ENCODE assay signal across 13 cellular contexts in genomic region chr19:55536951-55537740, GRCh38. TPM values are rescaled to one million over a fixed set of nuclear protein-coding genes. Genes with fewer than 3 reads are reported as not detected.
DNase-seq lines count a peak whose midpoint lies in the region; ATAC-seq, FAIRE-seq and TF ChIP-seq lines count a peak whose summit lies in the region.
"Had no signal": no experiment of that assay in that cellular context is flagged by ENCODE, and none has a peak within 500 bp of the region (broad histone marks: within the 10 kb centered on the region; RNA-seq: fewer than 3 reads in every experiment).

Gene SBK2, minus strand, starts transcription at chr19:55537133. Its CDS starts 839 bp downstream, at chr19:55536294.

- POLR2A ChIA-PET in BJ (lab: Charles Lee) (no interaction called here), HepG2 (lab: Yijun Ruan, JAX) (no interaction called here)
- POLR2A ChIA-PET in CD8-positive, alpha-beta memory T cell (lab: Charles Lee), result no interaction called here

- TF ChIP-seq EP300 in HepG2 (IDR thresholded peaks at IDR 0.05; ENCODE audit: low read depth in 2 of 2, low read length in 2 of 2) (no peak), HepG2 (CRISPR knock-in tag; IDR thresholded peaks at IDR 0.05; ENCODE audit: borderline replicate concordance) (no peak)

- H3K27ac Mint-ChIP-seq in CD8-positive, alpha-beta memory T cell, result no peak within 1 kb of the TSS
- H3K27ac Mint-ChIP-seq: activated T-helper 2 cell treated with anti-CD3 and anti-CD28 coated beads, Interferon-gamma antibody, Interleukin-2, Interleukin-4, amounts not matched to agents 10 μg/mL and 5 μg/mL and 100 μg/mL, durations not matched to agents 14 hours and 24 hours and 36 hours had no signal

- no peaks in the 10 kb centered on the region for H3K9me3 Mint-ChIP-seq in CD8-positive, alpha-beta memory T cell
- H3K9me3 Mint-ChIP-seq: activated T-helper 2 cell treated with anti-CD3 and anti-CD28 coated beads, Interferon-gamma antibody, Interleukin-2, Interleukin-4, amounts not matched to agents 10 μg/mL and 5 μg/mL and 100 μg/mL, durations not matched to agents 14 hours and 24 hours and 36 hours had no signal

- no peaks in the 10 kb centered on the region for H4K20me1 ChIP-seq in HepG2 (ENCODE audit: insufficient read depth, low read length)

- no peak within 1 kb of the TSS for H2AFZ ChIP-seq in HepG2 (ENCODE audit: low read length)

- H3K9me3 ChIP-seq in HUES64 (ENCODE audit: insufficient read depth, low read depth, low read length) (no peaks in the 10 kb centered on the region), HepG2 (ENCODE audit: low read length) (no peaks in the 10 kb centered on the region)
- no peaks in the 10 kb centered on the region for H3K9me3 ChIP-seq in CD8-positive, alpha-beta memory T cell (ENCODE audit: low read length)
- H3K9me3 ChIP-seq: neutrophil had no signal

- peaks cover 0 to 6% of the 10 kb centered on the region in 2 donors for H3K27me3 Mint-ChIP-seq in CD8-positive, alpha-beta memory T cell

- H3K36me3 ChIP-seq in BJ (ENCODE audit: control insufficient read depth, insufficient read depth, low read length), result no peaks in the 10 kb centered on the region
- no peaks in the 10 kb centered on the region for H3K36me3 ChIP-seq in HUES64 (ENCODE audit: insufficient read depth, low read length)
- no peaks in the 10 kb centered on the region for H3K36me3 ChIP-seq in HepG2 (replicated peaks in 1 of 2; ENCODE audit: control insufficient read depth in 1 of 2, insufficient read depth in 2 of 2, low read length in 2 of 2)
- no peaks in the 10 kb centered on the region for H3K36me3 ChIP-seq in CD8-positive, alpha-beta memory T cell (ENCODE audit: insufficient read depth, low read length)
- H3K36me3 ChIP-seq: neutrophil had no signal

- H3K27me3 ChIP-seq in BJ (ENCODE audit: control insufficient read depth, insufficient read depth, low read length), result no peaks in the 10 kb centered on the region
- H3K27me3 ChIP-seq in HUES64 (ENCODE audit: insufficient read depth, low read length), result no peaks in the 10 kb centered on the region
- no peaks in the 10 kb centered on the region; a peak in 1 of 5 replicates for H3K27me3 ChIP-seq in HepG2 (ENCODE audit: control insufficient read depth in 1 of 2, insufficient read depth in 2 of 2, low read length in 2 of 2)
- H3K27me3 ChIP-seq in CD8-positive, alpha-beta memory T cell (ENCODE audit: insufficient read depth, low read length, poor library complexity, severe bottlenecking), result no peaks in the 10 kb centered on the region
- H3K27me3 ChIP-seq: neutrophil had no signal

- no peak for FAIRE-seq in HepG2 (lab: Jason Lieb, UNC)

- no peak for TF ChIP-seq POLR2A in HepG2 (IDR thresholded peaks at IDR 0.05; ENCODE audit: insufficient read depth in 1 of 2, low read depth in 2 of 2, low read length in 2 of 2)

- peak within 1 kb of the TSS; percentile 58 for H3K4me2 ChIP-seq in HepG2 (ENCODE audit: low read depth, low read length)

- in situ Hi-C loops in HepG2 (cut with HindIII; ENCODE audit: extremely low pct_ligation_motif_present, low pct_unique_long_range_greater_than_20kb), result no loop called here

- H3K4me1 ChIP-seq in HUES64 (ENCODE audit: insufficient read depth, low read length), result peaks cover 6% of the 10 kb centered on the region; the same call in 1 of the 2 replicates
- H3K4me1 ChIP-seq in HepG2 (ENCODE audit: insufficient read depth, low read length), result peaks cover 32% of the 10 kb centered on the region
- H3K4me1 ChIP-seq in CD8-positive, alpha-beta memory T cell (ENCODE audit: insufficient read depth, low read length), result no peaks in the 10 kb centered on the region

- H3K4me3 ChIP-seq in BJ (ENCODE audit: low read depth, low read length) (no peak within 1 kb of the TSS), HUES64 (ENCODE audit: low read length) (peak within 1 kb of the TSS; percentile 48), cardiac fibroblast (replicated peaks in 1 of 2; ENCODE audit: low read depth in 2 of 2, low read length in 2 of 2) (no peak within 1 kb of the TSS), HepG2 (replicated peaks in 1 of 3; ENCODE audit: insufficient read depth in 1 of 3, low read depth in 2 of 3, low read length in 3 of 3) (peak within 1 kb of the TSS in 2 of 3 experiments; percentile 13 to 64; a peak in 2 of 6 replicates)
- no peak within 1 kb of the TSS for H3K4me3 ChIP-seq in CD8-positive, alpha-beta memory T cell (ENCODE audit: low read length)

- intact Hi-C loops in HepG2 (cut with micrococcal nuclease; ENCODE audit: unreplicated experiment), result no loop called here

- H3K4me3 Mint-ChIP-seq in CD8-positive, alpha-beta memory T cell, result no peak within 1 kb of the TSS

- no peak within 1 kb of the TSS; the same call in 1 of the 2 replicates for H3K9ac ChIP-seq in HUES64 (ENCODE audit: low read depth, low read length)
- H3K9ac ChIP-seq in HepG2 (ENCODE audit: insufficient read depth, low read depth, low read length), result no peak within 1 kb of the TSS

- H3K27ac ChIP-seq in HUES64 (ENCODE audit: low read depth, low read length) (peak within 1 kb of the TSS; percentile 89; the same call in 1 of the 2 replicates), HepG2 (ENCODE audit: extremely low read length, insufficient read depth, low read length) (no peak within 1 kb of the TSS)
- no peak within 1 kb of the TSS for H3K27ac ChIP-seq in CD8-positive, alpha-beta memory T cell (ENCODE audit: low read depth, low read length)
- H3K27ac ChIP-seq: neutrophil had no signal

- TF ChIP-seq CTCF in BJ (IDR thresholded peaks at IDR 0.05; ENCODE audit: insufficient read depth, low read depth, low read length) (peak; percentile 25; the same call in 1 of the 2 replicates), cardiac fibroblast (IDR thresholded peaks at IDR 0.05; ENCODE audit: low read depth, low read length) (peak; percentile 9), HepG2 (CRISPR knock-in tag; IDR thresholded peaks at IDR 0.05) (peak; percentile 70)

- TF ChIP-seq RAD21 in HepG2 (CRISPR knock-in tag; IDR thresholded peaks at IDR 0.05), result 0 out of 2 replicates have a peak, but pooled peaks have one; percentile 30

- no TSS peak for BruUV-seq in HepG2 (replicated peaks; lab: Mats Ljungman, UMichigan)

- ATAC-seq in HepG2 (peak; percentile 57), HG02840 (IDR thresholded peaks at IDR 0.05; ENCODE audit: low FRiP score, unreplicated experiment) (no peak), HG02884 (IDR thresholded peaks at IDR 0.05; ENCODE audit: unreplicated experiment) (no peak)

- no peak for DNase-seq in BJ (ENCODE audit: low read depth)
- no peak for DNase-seq in cardiac fibroblast (ENCODE audit: low read depth in 2 of 2)
- peak; percentile 33 for DNase-seq in HepG2 (ENCODE audit: low spot score)
- DNase-seq in activated naive CD4-positive, alpha-beta T cell treated with anti-CD3 and anti-CD28 coated beads, Interleukin-2, amount 50 U/mL, for 16 hours, result no peak
- no peak for DNase-seq in CD8-positive, alpha-beta memory T cell
- DNase-seq: COR-L47, NCI-H1048, substantia nigra had no signal

- H3K79me2 ChIP-seq in HepG2 (ENCODE audit: insufficient read depth, low read length), result no peaks in the 10 kb centered on the region

- CTCF ChIA-PET in BJ (lab: Yijun Ruan, JAX), result interaction anchor here (1.5 kb wide), 1 partner anchor 9 kb away, joined by 4 read pairs; no protein-coding TSS in a partner anchor
- CTCF ChIA-PET in HepG2 (lab: Yijun Ruan, JAX; ENCODE audit: low intra/inter-chr PET ratio, low total read pairs), result interaction anchor here (1.9 kb wide), 1 partner anchor 20 kb away, joined by 6 read pairs; no protein-coding TSS in a partner anchor
- CTCF ChIA-PET in CD8-positive, alpha-beta memory T cell (lab: Charles Lee), result no interaction called here

- H3K4me1 Mint-ChIP-seq in CD8-positive, alpha-beta memory T cell, result no peaks in the 10 kb centered on the region

- WGBS in HUES64, result 27% methylated on average over 14 of the region's 14 CpGs
- 5% methylated on average over 4 of the region's 14 CpGs for WGBS in HepG2 (ENCODE audit: low lambda C conversion rate)

- no peaks in the 10 kb centered on the region for H3K36me3 Mint-ChIP-seq in CD8-positive, alpha-beta memory T cell

TF ChIP-seq in HepG2, 621 proteins besides CTCF, POLR2A, EP300 and RAD21 (continues in another document):
- TF ChIP-seq RFXANK (CRISPR knock-in tag; IDR thresholded peaks at IDR 0.05) (peak; percentile 95), TEF (CRISPR knock-in tag; IDR thresholded peaks at IDR 0.05) (no peak)

RNA-seq across cellular contexts. Expression of gene SBK2, which starts in this region (rescaled TPM):
- polyA plus RNA-seq in BJ (2011; rRNA removed) (0.07 TPM in 1 of 2 replicates, not detected in the other), HepG2 (2011; rRNA removed) (0.14 TPM in 1 of 2 replicates, not detected in the other)
- not detected in 2 replicates for polyA minus RNA-seq in BJ (2011; rRNA and poly(A)+ RNA removed)
- polyA plus RNA-seq in HUES64 (2013, experiment 1 of 2), result 1.2 TPM
- 1.6 TPM for polyA plus RNA-seq in HUES64 (2013, experiment 2 of 2)
- 0.24 and 0.45 TPM in 2 replicates for total RNA-seq in HepG2 (2016; rRNA removed; fragmentation: Illumina TruSeq; extraction: Trizol)
- not detected in 2 replicates for total RNA-seq in HepG2 (2016; cell fraction: cytosol; rRNA removed; fragmentation: Illumina TruSeq; extraction: Trizol; ENCODE audit: low read depth)
- total RNA-seq in HepG2 (2016; cell fraction: insoluble cytoplasmic fraction; rRNA removed; fragmentation: Illumina TruSeq; extraction: Trizol), result not detected in 2 replicates
- 0.22 and 0.28 TPM in 2 replicates for total RNA-seq in HepG2 (2016; cell fraction: membrane; rRNA removed; fragmentation: Illumina TruSeq; extraction: Trizol)
- not detected in 2 replicates for total RNA-seq in HepG2 (2016; cell fraction: nucleus; rRNA removed; fragmentation: Illumina TruSeq; extraction: Trizol)
- polyA plus RNA-seq in HepG2 (2011; cell fraction: cytosol; rRNA removed), result 0.13 and 0.16 TPM in 2 replicates
- polyA plus RNA-seq in HepG2 (2011; cell fraction: nucleus; rRNA removed), result 1.0 and 1.3 TPM in 2 replicates
- 0.25 and 0.45 TPM in 2 replicates for polyA plus RNA-seq in HepG2 (2012)
- not detected in 2 replicates for polyA plus RNA-seq in HepG2 (2016; cell fraction: cytosol; fragmentation: Illumina TruSeq; extraction: Trizol; ENCODE audit: low read depth)
- 0.22 and 0.32 TPM in 2 replicates for polyA plus RNA-seq in HepG2 (2016; cell fraction: insoluble cytoplasmic fraction; fragmentation: Illumina TruSeq; extraction: Trizol; ENCODE audit: low read depth)
- polyA plus RNA-seq in HepG2 (2016; cell fraction: membrane; fragmentation: Illumina TruSeq; extraction: Trizol; ENCODE audit: low read depth), result not detected in 2 replicates
- polyA plus RNA-seq in HepG2 (2016; cell fraction: nucleus; fragmentation: Illumina TruSeq; extraction: Trizol; ENCODE audit: insufficient read depth, low read depth), result not detected in 2 replicates
- 0.54 TPM in 1 of 2 replicates, not detected in the other for polyA minus RNA-seq in HepG2 (2011; rRNA and poly(A)+ RNA removed; ENCODE audit: low replicate concordance)
- 0.59 and 0.79 TPM in 2 replicates for polyA minus RNA-seq in HepG2 (2011; cell fraction: cytosol; rRNA and poly(A)+ RNA removed)
- polyA minus RNA-seq in HepG2 (2011; cell fraction: nucleus; rRNA and poly(A)+ RNA removed), result not detected in 2 replicates
- total RNA-seq in CD8-positive, alpha-beta memory T cell, result not detected
- not detected for polyA plus RNA-seq in CD8-positive, alpha-beta memory T cell
- total RNA-seq: activated T-helper 2 cell treated with anti-CD3 and anti-CD28 coated beads, Interferon-gamma antibody, Interleukin-2, Interleukin-4, amounts not matched to agents 10 μg/mL and 5 μg/mL and 100 μg/mL, durations not matched to agents 14 hours and 24 hours and 36 hours had no signal

Comparison
In these comparisons a context has a peak if more than half of its experiments do, and no peak if none do; other contexts are left out.
1. H3K4me3 ChIP-seq: peak in HUES64 (single experiment) and HepG2 (2 of 3); none in BJ (single experiment), cardiac fibroblast (0 of 2) and CD8-positive, alpha-beta memory T cell (single experiment).
2. CTCF ChIP-seq: peak in every context shown above with its lines; median percentile 70 in HepG2; 25 in BJ; 9 in cardiac fibroblast.